8 cellular contexts compared by ENCODE assay signal in genomic region chr1:24157921-24158481, GRCh38. TPM values are rescaled to one million over a fixed set of nuclear protein-coding genes. Genes with fewer than 3 reads are reported as not detected.
A peak's percentile ranks its signal among the peaks of the same experiment; 100 is the strongest.
DNase-seq lines count a peak whose midpoint lies in the region; ATAC-seq and TF ChIP-seq lines count a peak whose summit lies in the region.
"Had no signal": no experiment of that assay in that cellular context is flagged by ENCODE, and none has a peak within 500 bp of the region (broad histone marks: within the 10 kb centered on the region; RNA-seq: fewer than 3 reads in every experiment).

No MANE protein-coding gene starts in this region.

- H3K9me2 ChIP-seq in PC-3 (replicated peaks; ENCODE audit: low read length): no peaks in the 10 kb centered on the region

- intact Hi-C loops in PC-3 (cut with micrococcal nuclease) (no loop called here), posterior vena cava (cut with DNase I) (no loop called here), esophagus squamous epithelium (cut with DNase I) (no loop called here)

- H4K20me1 ChIP-seq in PC-3 (ENCODE audit: low read length): no peaks in the 10 kb centered on the region

- H3F3A ChIP-seq in PC-3 (ENCODE audit: low read length, unreplicated experiment): no peaks in the 10 kb centered on the region

- no peak overlapping the region for H2AFZ ChIP-seq in PC-3 (ENCODE audit: low read length)

- H3K79me2 ChIP-seq in PC-3 (ENCODE audit: low read length): no peaks in the 10 kb centered on the region

- TF ChIP-seq CTCF in GM06990 (IDR thresholded peaks at IDR 0.05; ENCODE audit: insufficient read depth, low read length, poor library complexity, severe bottlenecking) (peak; percentile 15), PC-3 (conservative IDR thresholded peaks at IDR 0.05; ENCODE audit: low read depth, low read length) (peak; percentile 27; the same call in 1 of the 2 replicates), esophagus squamous epithelium (IDR thresholded peaks at IDR 0.05) (no peak)

- H3K4me1 ChIP-seq in PC-3 (ENCODE audit: insufficient read depth, low read length) (no peaks in the 10 kb centered on the region), esophagus squamous epithelium (no peaks in the 10 kb centered on the region)

- no peak overlapping the region for H3K9ac ChIP-seq in PC-3 (ENCODE audit: low read length)

- 87% methylated on average over 6 of the region's 6 CpGs; no CpG with 5 or more reads in 1 of the 2 donors for WGBS in esophagus squamous epithelium, 2 donors

- H3K4me2 ChIP-seq in PC-3 (ENCODE audit: low read length): no peak overlapping the region

- H3K27ac ChIP-seq in PC-3 (ENCODE audit: low read length) (no peak overlapping the region), esophagus squamous epithelium (no peak overlapping the region)

- H3K36me3 ChIP-seq in GM06990 (ENCODE audit: control insufficient read depth, insufficient read depth, low read length) (peaks cover 24% of the 10 kb centered on the region), PC-3 (ENCODE audit: low read depth, low read length) (no peaks in the 10 kb centered on the region), esophagus squamous epithelium (peaks cover 0 to 55% (median 0%) of the 10 kb centered on the region in 3 donors)

- no TSS peak for BruUV-seq in PC-3 (replicated peaks; lab: Mats Ljungman, UMichigan)

- no peak for TF ChIP-seq POLR2A in esophagus squamous epithelium (IDR thresholded peaks at IDR 0.05)

- H3K4me3 ChIP-seq in GM06990 (replicated peaks; ENCODE audit: low read depth, low read length) (no peak overlapping the region), PC-3 (ENCODE audit: low read length) (no peak overlapping the region), esophagus squamous epithelium (no peak overlapping the region)

- POLR2A ChIA-PET in PC-3 (lab: Charles Lee; ENCODE audit: unreplicated experiment): no interaction called here

- no peak for DNase-seq in GM06990 (ENCODE audit: extremely low read depth, insufficient read length)
- peak; percentile 13 for DNase-seq in PC-3
- DNase-seq in fibroblast of peridontal ligament (ENCODE audit: extremely low read depth): peak; percentile 3
- peak; percentile 50 for DNase-seq in posterior vena cava (ENCODE audit: low spot score)
- no peak for DNase-seq in esophagus squamous epithelium (lab: John Stamatoyannopoulos, UW)
- DNase-seq in GM19240 (ENCODE audit: insufficient read length, low spot score): no peak
- DNase-seq: activated B cell treated with CpG ODN at 0.5 μM for 24 hours had no signal

- H3K27me3 ChIP-seq in GM06990 (replicated peaks; ENCODE audit: control insufficient read depth, insufficient read depth, low read length) (no peaks in the 10 kb centered on the region), PC-3 (ENCODE audit: low read length) (no peaks in the 10 kb centered on the region), esophagus squamous epithelium (peaks cover 0 to 11% (median 0%) of the 10 kb centered on the region in 4 donors)

- H3K9me3 ChIP-seq in PC-3 (ENCODE audit: low read length): no peaks in the 10 kb centered on the region
- no peaks in the 10 kb centered on the region for H3K9me3 ChIP-seq in esophagus squamous epithelium

- 0 out of 2 replicates have a peak, but pooled peaks have one; percentile 38 for ATAC-seq in PC-3
- no peak for ATAC-seq in HG03196 (IDR thresholded peaks at IDR 0.05; ENCODE audit: unreplicated experiment)

- CTCF ChIA-PET in PC-3 (lab: Charles Lee): no interaction called here

RNA-seq across cellular contexts. Expression of gene IL22RA1, which starts 15.1 kb away (rescaled TPM):
- total RNA-seq in PC-3 (2014; rRNA removed) (1.2 TPM in 2 replicates), posterior vena cava (under 1 TPM in 1 of 2 donors, not detected in 1; 0.10 TPM), esophagus squamous epithelium (10 to 100 TPM in 2 of 4 donors, 1 to 10 TPM in 2; 3.6 to 16.0 (median 10.5) TPM)

RNA-seq across cellular contexts. Expression of gene IFNLR1, which starts 29.1 kb away (rescaled TPM):
- 8.9 and 9.5 TPM in 2 replicates for total RNA-seq in PC-3 (2014; rRNA removed)
- total RNA-seq in posterior vena cava: under 1 TPM; 0.43 to 0.51 TPM
- 1 to 10 TPM; 2.5 to 4.6 (median 3.5) TPM for total RNA-seq in esophagus squamous epithelium

RNA-seq across cellular contexts. Expression of gene MYOM3, which starts 46.1 kb away (rescaled TPM):
- 0.04 and 0.12 TPM in 2 replicates for total RNA-seq in PC-3 (2014; rRNA removed)
- 1 to 10 TPM in 1 of 2 donors, under 1 TPM in 1; 0.83 to 1.2 TPM for total RNA-seq in posterior vena cava
- total RNA-seq in esophagus squamous epithelium: 1 to 10 TPM in 1 of 4 donors, under 1 TPM in 3; 0.30 to 1.1 (median 0.56) TPM
- total RNA-seq: activated B cell treated with CpG ODN at 0.5 μM for 24 hours had no signal

Comparison
In these comparisons a context has a peak if more than half of its experiments do, and no peak if none do; other contexts are left out.
1. DNase-seq: peak in PC-3 (single experiment), fibroblast of peridontal ligament (single experiment) and posterior vena cava (single experiment); none in GM06990 (single experiment), esophagus squamous epithelium (single experiment) and GM19240 (single experiment).
2. CTCF ChIP-seq: peak in GM06990 (single experiment) and PC-3 (single experiment); none in esophagus squamous epithelium (0 of 6).